Comparison of ENCODE assay signal across 18 cellular contexts in genomic region chr14:57009585-57010515, GRCh38.
DNase-seq lines count a peak whose midpoint lies in the region; ATAC-seq, FAIRE-seq and TF ChIP-seq lines count a peak whose summit lies in the region.
"Had no signal": no experiment of that assay in that cellular context is flagged by ENCODE, and none has a peak within 500 bp of the region (broad histone marks: within the 10 kb centered on the region; RNA-seq: fewer than 3 reads in every experiment).

No MANE protein-coding gene starts in this region.

- no peak overlapping the region for H3K9ac ChIP-seq in GM12878 (ENCODE audit: control insufficient read depth, insufficient read depth, low read length)
- H3K9ac ChIP-seq: BLaER1 had no signal

- H3K36me3 Mint-ChIP-seq in GM23338 (ENCODE audit: low read depth), result peaks cover 25% of the 10 kb centered on the region

- in situ Hi-C loops in GM12878 (cut with MboI), result no loop called here

- CTCF ChIA-PET in GM12878 (lab: Yijun Ruan, JAX), result no interaction called here

- H3K4me1 ChIP-seq in GM23338 (ENCODE audit: insufficient read depth) (peaks cover 18% of the 10 kb centered on the region), GM12878 (ENCODE audit: control insufficient read depth, insufficient read depth, low read length) (no peaks in the 10 kb centered on the region), mucosa of descending colon (ENCODE audit: low read depth) (no peaks in the 10 kb centered on the region), ascending aorta (no peaks in the 10 kb centered on the region)
- H3K4me1 ChIP-seq: adrenal gland, BLaER1, left ventricle myocardium inferior, testis had no signal

- H3K4me1 Mint-ChIP-seq in GM23338, result peaks cover 30% of the 10 kb centered on the region
- H3K4me1 Mint-ChIP-seq: naive B cell had no signal

- no peak for FAIRE-seq in GM12878 (lab: Jason Lieb, UNC)

- H2AFZ ChIP-seq in GM23338 (no peak overlapping the region), GM12878 (ENCODE audit: control insufficient read depth, low read depth, low read length) (no peak overlapping the region)

- H3K27ac ChIP-seq in GM23338 (ENCODE audit: low read depth) (no peak overlapping the region), GM12878 (ENCODE audit: control insufficient read depth, insufficient read depth) (no peak overlapping the region), ascending aorta (no peak overlapping the region)
- H3K27ac ChIP-seq: adrenal gland, BLaER1, left ventricle myocardium inferior, skin epidermis, testis had no signal

- H3K79me2 ChIP-seq in GM23338 (replicated peaks; ENCODE audit: insufficient read depth), result no peaks in the 10 kb centered on the region
- no peaks in the 10 kb centered on the region for H3K79me2 ChIP-seq in GM12878 (ENCODE audit: control insufficient read depth, insufficient read depth, low read length)

- POLR2A ChIA-PET in GM12878 (lab: Charles Lee), result no interaction called here

- no TSS peak for BruUV-seq in GM12878 (replicated peaks; lab: Mats Ljungman, UMichigan)

- H3K36me3 ChIP-seq in GM23338 (ENCODE audit: insufficient read depth) (peaks cover 19% of the 10 kb centered on the region), GM12878 (ENCODE audit: control insufficient read depth in 2 of 2, insufficient read depth in 2 of 2, low read length in 1 of 2) (no peaks in the 10 kb centered on the region), mucosa of descending colon (ENCODE audit: low read depth) (no peaks in the 10 kb centered on the region), ascending aorta (no peaks in the 10 kb centered on the region)
- H3K36me3 ChIP-seq: adrenal gland, BLaER1, left ventricle myocardium inferior had no signal

- RAD21 ChIA-PET in GM12878 (lab: Charles Lee; ENCODE audit: unreplicated experiment), result no interaction called here

- peaks cover 2% of the 10 kb centered on the region for H3K27me3 Mint-ChIP-seq in GM23338 (ENCODE audit: insufficient read depth, low read depth, poor library complexity)

- TF ChIP-seq CTCF in GM23338 (conservative IDR thresholded peaks at IDR 0.05; ENCODE audit: low read depth in 2 of 2), result no peak
- no peak for TF ChIP-seq CTCF in GM12878 (IDR thresholded peaks at IDR 0.05 in 2 of 3, conservative IDR thresholded peaks at IDR 0.05 in 1 of 3; ENCODE audit: control insufficient read depth in 2 of 3, extremely low read depth in 1 of 3, insufficient read depth in 1 of 3, low read depth in 3 of 3, low read length in 3 of 3)
- no peak for TF ChIP-seq CTCF in mucosa of descending colon (IDR thresholded peaks at IDR 0.05)
- no peak for TF ChIP-seq CTCF in ascending aorta (IDR thresholded peaks at IDR 0.05)

- intact Hi-C loops in GM12878 (cut with micrococcal nuclease; ENCODE audit: unreplicated experiment), result no loop called here
- intact Hi-C loops in mucosa of descending colon (cut with DNase I, micrococcal nuclease), result no loop called here
- intact Hi-C loops in ascending aorta (cut with DNase I), result no loop called here

- TF ChIP-seq POLR2A in GM12878 (IDR thresholded peaks at IDR 0.05; ENCODE audit: low read depth, low read length), result no peak

- H3K9me2 ChIP-seq in GM23338 (ENCODE audit: insufficient read depth), result no peaks in the 10 kb centered on the region

- peaks cover 37% of the 10 kb centered on the region for H3K9me3 Mint-ChIP-seq in GM23338

- H3K27me3 ChIP-seq in GM23338 (ENCODE audit: insufficient read depth), result no peaks in the 10 kb centered on the region
- H3K27me3 ChIP-seq in GM12878 (replicated peaks in 1 of 2; ENCODE audit: control insufficient read depth in 2 of 2, insufficient read depth in 2 of 2, low read length in 1 of 2), result no peaks in the 10 kb centered on the region
- no peaks in the 10 kb centered on the region for H3K27me3 ChIP-seq in ascending aorta
- H3K27me3 ChIP-seq: BLaER1, testis had no signal

- H4K20me1 ChIP-seq in GM23338 (replicated peaks; ENCODE audit: insufficient read depth) (no peaks in the 10 kb centered on the region), GM12878 (ENCODE audit: control insufficient read depth, insufficient read depth) (no peaks in the 10 kb centered on the region)
- H4K20me1 ChIP-seq: BLaER1 had no signal

- ATAC-seq in GM23338, result peak; percentile 46; the same call in 2 of the 3 replicates
- ATAC-seq in GM12878, result no peak
- peak; percentile 84 for ATAC-seq in mucosa of descending colon
- ATAC-seq in HG02798 (IDR thresholded peaks at IDR 0.05; ENCODE audit: poor library complexity, unreplicated experiment), result no peak

- H3K4me2 ChIP-seq in GM23338 (no peak overlapping the region), GM12878 (ENCODE audit: control insufficient read depth, insufficient read depth) (no peak overlapping the region)
- H3K4me2 ChIP-seq: BLaER1 had no signal

- no peak overlapping the region for H3K4me3 ChIP-seq in GM23338
- no peak overlapping the region for H3K4me3 ChIP-seq in GM12878
- H3K4me3 ChIP-seq in mucosa of descending colon, result no peak overlapping the region
- H3K4me3 ChIP-seq in ascending aorta, result no peak overlapping the region
- H3K4me3 ChIP-seq: adrenal gland, BLaER1, left ventricle myocardium inferior, skin epidermis, testis had no signal

- 3% methylated on average over 9 of the region's 9 CpGs for WGBS in GM12878 (ENCODE audit: insufficient coverage, insufficient replicate concordance, low lambda C conversion rate, missing lambda C conversion rate)

- SMC1A ChIA-PET in GM12878 (lab: Charles Lee; ENCODE audit: uncharacterized antibody, unreplicated experiment), result interaction anchor here (1.2 kb wide), 1 partner anchor 52 kb away, joined by 3 read pairs; no protein-coding TSS in a partner anchor

- DNase-seq in GM23338 (ENCODE audit: low spot score) (peak; percentile 10), NCI-H2196 (lab: John Stamatoyannopoulos, UW; ENCODE audit: unreplicated experiment) (peak; percentile 14), GM12878 (ENCODE audit: low read depth, low spot score) (no peak), mucosa of descending colon (peak in 1 of 3 donors; percentile 7), ascending aorta (ENCODE audit: low spot score in 2 of 2) (no peak), HuH-7 (ENCODE audit: low spot score) (no peak)
- DNase-seq: adrenal gland, DND-41, Karpas-422, left ventricle myocardium inferior, naive B cell, NCI-H1436, NCI-H748 treated with DMSO at 0.1 percent for 48 hours, posterior cingulate gyrus, testis had no signal

- no peaks in the 10 kb centered on the region for H3K9me3 ChIP-seq in GM12878 (replicated peaks; ENCODE audit: control insufficient read depth, insufficient read depth, low read length)
- peaks cover 6% of the 10 kb centered on the region for H3K9me3 ChIP-seq in mucosa of descending colon
- H3K9me3 ChIP-seq in ascending aorta, result peaks cover 0 to 9% of the 10 kb centered on the region in 2 donors
- H3K9me3 ChIP-seq: adrenal gland, testis had no signal

- no peak for TF ChIP-seq RAD21 in GM12878 (IDR thresholded peaks at IDR 0.05; ENCODE audit: insufficient read depth, low read depth, low read length)

- no peak for TF ChIP-seq EP300 in GM12878 (IDR thresholded peaks at IDR 0.05; ENCODE audit: borderline replicate concordance in 1 of 2, control insufficient read depth in 1 of 2, low read depth in 2 of 2, low read length in 2 of 2)

- no peak overlapping the region for H3K4me3 Mint-ChIP-seq in GM23338
- H3K4me3 Mint-ChIP-seq: naive B cell had no signal

- no peaks in the 10 kb centered on the region for H3F3A ChIP-seq in GM23338 (replicated peaks; ENCODE audit: low read depth)

- no peak overlapping the region for H3K27ac Mint-ChIP-seq in GM23338
- H3K27ac Mint-ChIP-seq: naive B cell had no signal

TF ChIP-seq in GM23338, 12 proteins besides CTCF, POLR2A, EP300 and RAD21 (continues in another document):
- TF ChIP-seq EZH2 (IDR thresholded peaks at IDR 0.05; ENCODE audit: low read depth, unreplicated experiment) (no peak), ZNF331 (CRISPR knock-in tag; IDR thresholded peaks at IDR 0.05; ENCODE audit: low read depth) (no peak), CREB1 (CRISPR knock-in tag; IDR thresholded peaks at IDR 0.05; ENCODE audit: low read depth) (no peak)

TF ChIP-seq in GM12878, 131 proteins besides CTCF, POLR2A, EP300 and RAD21:
- TF ChIP-seq PKNOX1 (IDR thresholded peaks at IDR 0.05) (peak; percentile 26; the same call in 1 of the 2 replicates), ZBTB40 (IDR thresholded peaks at IDR 0.05; ENCODE audit: borderline replicate concordance) (no peak), RFX5 (IDR thresholded peaks at IDR 0.05; ENCODE audit: low read depth, low read length) (0 out of 2 replicates have a peak, but pooled peaks have one; percentile 32)

Comparison
In these comparisons a context has a peak if more than half of its experiments do, and no peak if none do; other contexts are left out.
1. ATAC-seq: peak in GM23338 (single experiment) and mucosa of descending colon (single experiment); none in GM12878 (single experiment) and HG02798 (single experiment).
2. DNase-seq: peak in GM23338 (single experiment) and NCI-H2196 (single experiment); none in GM12878 (single experiment), ascending aorta (0 of 2) and HuH-7 (single experiment).